Comparison of ENCODE assay signal across 2 cellular contexts in genomic region chr12:108833355-108833733, GRCh38.
A peak's percentile ranks its signal among the peaks of the same experiment; 100 is the strongest.
TF ChIP-seq lines count a peak whose summit lies in the region.

No MANE protein-coding gene starts in this region.

TF ChIP-seq in HCT116, 20 proteins besides CTCF, POLR2A, EP300 and RAD21:
- TF ChIP-seq POLR2AphosphoS5 (IDR thresholded peaks at IDR 0.05; ENCODE audit: low read depth, low read length) (peak; percentile 33; the same call in 1 of the 2 replicates), CEBPB (IDR thresholded peaks at IDR 0.05; ENCODE audit: low read depth) (no peak)

TF ChIP-seq in K562, 482 proteins besides CTCF, POLR2A, EP300 and RAD21:
- TF ChIP-seq MEIS2 (IDR thresholded peaks at IDR 0.05; ENCODE audit: partially characterized antibody), result peak; percentile 44
- TF ChIP-seq EZH2 (IDR thresholded peaks at IDR 0.05; ENCODE audit: borderline replicate concordance, low read depth, low read length), result no peak
